In genomic region chr7:30285067-30285530, GRCh38 we compare ENCODE assay signal across 8 cellular contexts. TPM values are rescaled to one million over a fixed set of nuclear protein-coding genes. Genes with fewer than 3 reads are reported as not detected.
A peak's percentile ranks its signal among the peaks of the same experiment; 100 is the strongest.
DNase-seq lines count a peak whose midpoint lies in the region; ATAC-seq, FAIRE-seq and TF ChIP-seq lines count a peak whose summit lies in the region.

No MANE protein-coding gene starts in this region.

- peaks cover 29% of the 10 kb centered on the region for H3K79me2 ChIP-seq in ACC112 (ENCODE audit: control insufficient read depth, insufficient read depth, low read length, unreplicated experiment)

- ATAC-seq in GM19025 (IDR thresholded peaks at IDR 0.05; ENCODE audit: low read depth, unreplicated experiment) (peak; percentile 16), HG03139 (IDR thresholded peaks at IDR 0.05; ENCODE audit: unreplicated experiment) (peak; percentile 7), left colon (peak; percentile 17)

- H3K4me3 ChIP-seq in ACC112 (ENCODE audit: low read depth, low read length) (peak overlapping the region; percentile 89), bronchial epithelial cell (ENCODE audit: low read depth, low read length) (peak overlapping the region; percentile 72)

- DNase-seq in T-helper 22 cell (ENCODE audit: low read depth), result peak; percentile 21
- DNase-seq in bronchial epithelial cell (ENCODE audit: low read depth), result no peak
- peak in 1 of 2 donors; percentile 54 for DNase-seq in left colon
- peak in 2 of 3 donors; percentile 13 to 32 for DNase-seq in stimulated activated CD4-positive, alpha-beta T cell treated with anti-CD3 and anti-CD28 coated beads, TNF-alpha, amount 100 ng/mL, for 48 hours (ENCODE audit: low read depth in 3 of 3)
- no peak for DNase-seq in D721Med (ENCODE audit: insufficient read length, low spot score)

- H3K27ac ChIP-seq in ACC112 (ENCODE audit: low read depth, low read length), result peak overlapping the region; percentile 74

- H3K4me1 ChIP-seq in ACC112 (ENCODE audit: control insufficient read depth, insufficient read depth, low read length, unreplicated experiment), result peaks cover under 1% of the 10 kb centered on the region

- H3K27me3 ChIP-seq in ACC112 (ENCODE audit: insufficient read depth, low read length) (no peaks in the 10 kb centered on the region), bronchial epithelial cell (ENCODE audit: control insufficient read depth, insufficient read depth, low read length) (no peaks in the 10 kb centered on the region)

- intact Hi-C loops in left colon (cut with DNase I, micrococcal nuclease), result no loop called here

- H2AFZ ChIP-seq in ACC112 (ENCODE audit: low read length, unreplicated experiment), result no peak overlapping the region

- H3K36me3 ChIP-seq in ACC112 (ENCODE audit: insufficient read depth, low read length), result no peaks in the 10 kb centered on the region
- H3K36me3 ChIP-seq in bronchial epithelial cell (ENCODE audit: control insufficient read depth, insufficient read depth, low read length), result no peaks in the 10 kb centered on the region

- no peak for TF ChIP-seq CTCF in bronchial epithelial cell (IDR thresholded peaks at IDR 0.05; ENCODE audit: insufficient read depth, low read length, severe bottlenecking)
- no peak for TF ChIP-seq CTCF in D721Med (IDR thresholded peaks at IDR 0.05; ENCODE audit: insufficient read depth, missing control alignments)

- no peak for FAIRE-seq in bronchial epithelial cell (lab: Jason Lieb, UNC)
- FAIRE-seq in D721Med (lab: Jason Lieb, UNC), result no peak

RNA-seq across cellular contexts. Expression of gene ZNRF2, which starts 0.7 kb away (rescaled TPM):
- 18.4 and 23.4 TPM in 2 replicates for total RNA-seq in bronchial epithelial cell
- total RNA-seq in left colon, result 10 to 100 TPM; 50.3 TPM

Comparison
In these comparisons a context has a peak if more than half of its experiments do, and no peak if none do; other contexts are left out.
1. DNase-seq: peak in T-helper 22 cell (single experiment) and stimulated activated CD4-positive, alpha-beta T cell treated with anti-CD3 and anti-CD28 coated beads, TNF-alpha, amount 100 ng/mL, for 48 hours (2 of 3); none in bronchial epithelial cell (single experiment) and D721Med (single experiment).
2. Peak in every context shown above with its lines, with median percentiles within 50 percentile points of each other: ATAC-seq.